27 cellular contexts compared by ENCODE assay signal in the genomic region with DNA sequence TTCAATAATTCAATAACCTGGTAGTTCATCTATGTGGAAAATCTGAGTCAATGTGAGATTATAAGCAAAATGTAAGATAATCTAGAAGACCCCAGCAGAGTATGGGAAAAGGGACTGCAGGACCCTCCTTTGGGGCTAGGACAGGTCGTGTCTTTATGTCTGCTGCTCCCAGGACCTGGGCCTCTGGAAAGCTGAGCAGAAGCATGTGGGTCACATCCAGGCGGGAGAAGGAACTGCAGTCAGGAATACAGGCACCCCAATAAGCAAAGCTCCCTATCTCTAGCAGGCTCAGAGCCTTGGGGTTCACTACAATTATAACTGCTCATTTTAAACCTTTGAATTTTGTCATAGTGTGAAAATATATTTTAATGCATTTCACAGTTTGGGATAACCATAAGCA.
"Had no signal": no experiment of that assay in that cellular context is flagged by ENCODE, and none has a peak within 500 bp of the region (broad histone marks: within the 10 kb centered on the region; RNA-seq: fewer than 3 reads in every experiment).

No MANE protein-coding gene starts in this region.

- FAIRE-seq: astrocyte, bronchial epithelial cell had no signal

- H3K4me1 ChIP-seq: gastrocnemius medialis had no signal

- H3K4me3 ChIP-seq: coronary artery, dorsolateral prefrontal cortex, esophagus muscularis mucosa, gastrocnemius medialis, heart left ventricle had no signal

- H3K27me3 ChIP-seq: brain microvascular endothelial cell, dorsolateral prefrontal cortex, esophagus muscularis mucosa, foreskin keratinocyte, gastrocnemius medialis, heart left ventricle had no signal

- H3K36me3 ChIP-seq: brain microvascular endothelial cell, esophagus muscularis mucosa, gastrocnemius medialis, heart left ventricle had no signal

- H3K9me3 ChIP-seq: esophagus muscularis mucosa, gastrocnemius medialis, heart left ventricle had no signal

- H3K27ac ChIP-seq: brain microvascular endothelial cell, coronary artery, dorsolateral prefrontal cortex, esophagus muscularis mucosa, foreskin keratinocyte, gastrocnemius medialis, heart left ventricle had no signal

- ATAC-seq: activated T-cell treated with anti-CD3 and anti-CD28 coated beads, Interleukin-2, amount 50 U/mL, for 72 hours; gastrocnemius medialis; heart left ventricle; T-helper 17 cell had no signal

- DNase-seq: activated CD4-positive, alpha-beta memory T cell treated with anti-CD3 and anti-CD28 coated beads, Interleukin-2, amount 10 ng/mL, durations not matched to agents 7 days and 5 days; activated CD4-positive, alpha-beta T cell treated with anti-CD3 and anti-CD28 coated beads for 1 hour; activated CD4-positive, alpha-beta T cell treated with anti-CD3 and anti-CD28 coated beads for 4 hours; activated CD4-positive, alpha-beta T cell treated with anti-CD3 and anti-CD28 coated beads, Interleukin-2, amount 10 ng/mL, durations not matched to agents 7 days and 5 days; activated CD4-positive, alpha-beta T cell treated with anti-CD3 and anti-CD28 coated beads, Interleukin-2, amount 50 U/mL, for 4 hours; activated CD8-positive, alpha-beta memory T cell treated with anti-CD3 and anti-CD28 coated beads, Interleukin-2, amount 50 U/mL, for 48 hours; activated gamma-delta T cell treated with Interleukin-2 at 50 U/mL for 16 hours; activated naive CD4-positive, alpha-beta T cell treated with anti-CD3 and anti-CD28 coated beads, Interleukin-2, amount 50 U/mL, for 16 hours; activated naive CD4-positive, alpha-beta T cell treated with Interleukin-2 at 50 U/mL for 16 hours; activated T-cell treated with anti-CD3 and anti-CD28 coated beads for 4 hours; activated T-cell treated with anti-CD3 and anti-CD28 coated beads, Interleukin-2, amount 50 U/mL, for 24 hours; activated T-cell treated with anti-CD3 and anti-CD28 coated beads, Interleukin-2, amount 50 U/mL, for 72 hours; amniotic stem cell; anterior cingulate cortex; brain microvascular endothelial cell; dorsolateral prefrontal cortex; effector memory CD4-positive, alpha-beta T cell; erythroblast; gastrocnemius medialis; glutamatergic neuron; heart left ventricle; T-helper 17 cell had no signal
